In genomic region chr6:122495612-122496011, GRCh38 we compare ENCODE assay signal across 1 cellular context.
TF ChIP-seq lines count a peak whose summit lies in the region.

No MANE protein-coding gene starts in this region.

TF ChIP-seq in GM23338, 12 proteins besides CTCF, POLR2A, EP300 and RAD21 (continued from another document):
- no peak for TF ChIP-seq REST (IDR thresholded peaks at IDR 0.05; ENCODE audit: unreplicated experiment)
